26 cellular contexts compared by ENCODE assay signal in genomic region chr2:237760506-237761502, GRCh38.
"Had no signal": no experiment of that assay in that cellular context is flagged by ENCODE, and none has a peak within 500 bp of the region (broad histone marks: within the 10 kb centered on the region; RNA-seq: fewer than 3 reads in every experiment).

No MANE protein-coding gene starts in this region.

- H3K27ac Mint-ChIP-seq: activated B cell treated with CpG ODN at 0.5 μM for 24 hours; activated CD4-positive, alpha-beta T cell treated with anti-CD3 and anti-CD28 coated beads, Interleukin-2, amount 10 ng/mL, durations not matched to agents 24 days and 14 days; activated CD8-positive, alpha-beta memory T cell treated with anti-CD3 and anti-CD28 coated beads, Interleukin-2, amount 10 ng/mL, durations not matched to agents 7 days and 5 days; activated naive CD4-positive, alpha-beta T cell treated with anti-CD3 and anti-CD28 coated beads, Interleukin-2, amount 10 ng/mL, durations not matched to agents 7 days and 5 days; activated naive CD8-positive, alpha-beta T cell treated with anti-CD3 and anti-CD28 coated beads, Interleukin-2, amount 10 ng/mL, durations not matched to agents 7 days and 5 days; activated T-helper 2 cell treated with anti-CD3 and anti-CD28 coated beads, Interferon-gamma antibody, Interleukin-2, Interleukin-4, amounts not matched to agents 10 μg/mL and 5 μg/mL and 100 μg/mL, durations not matched to agents 14 hours and 24 hours and 36 hours; brain had no signal

- ATAC-seq: activated CD8-positive, alpha-beta memory T cell treated with anti-CD3 and anti-CD28 coated beads, Interleukin-2, amount 10 ng/mL, durations not matched to agents 7 days and 5 days; activated T-cell treated with anti-CD3 and anti-CD28 coated beads, Interleukin-2, amount 50 U/mL, for 4 hours; SK-N-SH treated with all-trans-retinoic acid at 6 μM for 48 hours had no signal

- H3K4me3 Mint-ChIP-seq: activated B cell treated with CpG ODN at 0.5 μM for 24 hours; activated CD4-positive, alpha-beta T cell treated with anti-CD3 and anti-CD28 coated beads, Interleukin-2, amount 10 ng/mL, durations not matched to agents 24 days and 14 days; activated CD8-positive, alpha-beta memory T cell treated with anti-CD3 and anti-CD28 coated beads, Interleukin-2, amount 10 ng/mL, durations not matched to agents 7 days and 5 days; activated naive CD4-positive, alpha-beta T cell treated with anti-CD3 and anti-CD28 coated beads, Interleukin-2, amount 10 ng/mL, durations not matched to agents 7 days and 5 days; activated naive CD8-positive, alpha-beta T cell treated with anti-CD3 and anti-CD28 coated beads, Interleukin-2, amount 10 ng/mL, durations not matched to agents 7 days and 5 days; activated T-cell treated with anti-CD3 and anti-CD28 coated beads, Interleukin-2, amount 50 U/mL, for 4 hours; brain; central memory CD8-positive, alpha-beta T cell had no signal

- H3K4me1 Mint-ChIP-seq: activated B cell treated with CpG ODN at 0.5 μM for 24 hours; activated CD8-positive, alpha-beta memory T cell treated with anti-CD3 and anti-CD28 coated beads, Interleukin-2, amount 10 ng/mL, durations not matched to agents 7 days and 5 days; activated naive CD4-positive, alpha-beta T cell treated with anti-CD3 and anti-CD28 coated beads, Interleukin-2, amount 10 ng/mL, durations not matched to agents 7 days and 5 days; brain had no signal

- H3K9me3 Mint-ChIP-seq: activated B cell treated with CpG ODN at 0.5 μM for 24 hours; activated CD4-positive, alpha-beta T cell treated with anti-CD3 and anti-CD28 coated beads, Interleukin-2, amount 10 ng/mL, durations not matched to agents 24 days and 14 days; activated naive CD4-positive, alpha-beta T cell treated with anti-CD3 and anti-CD28 coated beads, Interleukin-2, amount 10 ng/mL, durations not matched to agents 7 days and 5 days; activated naive CD8-positive, alpha-beta T cell treated with anti-CD3 and anti-CD28 coated beads, Interleukin-2, amount 10 ng/mL, durations not matched to agents 7 days and 5 days; activated T-cell treated with anti-CD3 and anti-CD28 coated beads, Interleukin-2, amount 50 U/mL, for 4 hours; activated T-helper 2 cell treated with anti-CD3 and anti-CD28 coated beads, Interferon-gamma antibody, Interleukin-2, Interleukin-4, amounts not matched to agents 10 μg/mL and 5 μg/mL and 100 μg/mL, durations not matched to agents 14 hours and 24 hours and 36 hours; brain; central memory CD8-positive, alpha-beta T cell had no signal

- H3K4me3 ChIP-seq: ascending aorta, SJSA1 had no signal

- H3K27ac ChIP-seq: ascending aorta, SJSA1 had no signal

- H3K9me3 ChIP-seq: ascending aorta, SJSA1 had no signal

- DNase-seq: activated B cell treated with CpG ODN at 0.5 μM for 24 hours; activated CD4-positive, alpha-beta T cell treated with anti-CD3 and anti-CD28 coated beads for 1 hour; activated CD4-positive, alpha-beta T cell treated with anti-CD3 and anti-CD28 coated beads, Interleukin-2, amount 10 ng/mL, durations not matched to agents 24 days and 14 days; activated CD4-positive, alpha-beta T cell treated with anti-CD3 and anti-CD28 coated beads, Interleukin-2, amount 50 U/mL, for 48 hours; activated CD8-positive, alpha-beta memory T cell treated with anti-CD3 and anti-CD28 coated beads, Interleukin-2, amount 10 ng/mL, durations not matched to agents 7 days and 5 days; activated gamma-delta T cell treated with Interleukin-2 at 50 U/mL for 16 hours; activated naive CD4-positive, alpha-beta T cell treated with anti-CD3 and anti-CD28 coated beads, Interleukin-2, amount 10 ng/mL, durations not matched to agents 7 days and 5 days; activated naive CD8-positive, alpha-beta T cell treated with anti-CD3 and anti-CD28 coated beads, Interleukin-2, amount 10 ng/mL, durations not matched to agents 7 days and 5 days; activated T-cell treated with anti-CD3 and anti-CD28 coated beads, Interleukin-2, amount 50 U/mL, for 4 hours; amniotic stem cell; Kasumi-1; KBM-7; NCI-H1105 treated with DMSO at 0.1 percent for 48 hours; NCI-H1436 treated with DMSO at 0.1 percent for 48 hours; NCI-H187; NCI-H2081; NCI-H446; NCI-H524; SHP77; SW 1271 had no signal

- H3K27me3 Mint-ChIP-seq: activated B cell treated with CpG ODN at 0.5 μM for 24 hours; activated CD4-positive, alpha-beta T cell treated with anti-CD3 and anti-CD28 coated beads, Interleukin-2, amount 10 ng/mL, durations not matched to agents 24 days and 14 days; activated CD8-positive, alpha-beta memory T cell treated with anti-CD3 and anti-CD28 coated beads, Interleukin-2, amount 10 ng/mL, durations not matched to agents 7 days and 5 days; activated naive CD4-positive, alpha-beta T cell treated with anti-CD3 and anti-CD28 coated beads, Interleukin-2, amount 10 ng/mL, durations not matched to agents 7 days and 5 days; activated naive CD8-positive, alpha-beta T cell treated with anti-CD3 and anti-CD28 coated beads, Interleukin-2, amount 10 ng/mL, durations not matched to agents 7 days and 5 days; brain; central memory CD8-positive, alpha-beta T cell had no signal
